Comparison of ENCODE assay signal across 1 cellular context in the genomic region with DNA sequence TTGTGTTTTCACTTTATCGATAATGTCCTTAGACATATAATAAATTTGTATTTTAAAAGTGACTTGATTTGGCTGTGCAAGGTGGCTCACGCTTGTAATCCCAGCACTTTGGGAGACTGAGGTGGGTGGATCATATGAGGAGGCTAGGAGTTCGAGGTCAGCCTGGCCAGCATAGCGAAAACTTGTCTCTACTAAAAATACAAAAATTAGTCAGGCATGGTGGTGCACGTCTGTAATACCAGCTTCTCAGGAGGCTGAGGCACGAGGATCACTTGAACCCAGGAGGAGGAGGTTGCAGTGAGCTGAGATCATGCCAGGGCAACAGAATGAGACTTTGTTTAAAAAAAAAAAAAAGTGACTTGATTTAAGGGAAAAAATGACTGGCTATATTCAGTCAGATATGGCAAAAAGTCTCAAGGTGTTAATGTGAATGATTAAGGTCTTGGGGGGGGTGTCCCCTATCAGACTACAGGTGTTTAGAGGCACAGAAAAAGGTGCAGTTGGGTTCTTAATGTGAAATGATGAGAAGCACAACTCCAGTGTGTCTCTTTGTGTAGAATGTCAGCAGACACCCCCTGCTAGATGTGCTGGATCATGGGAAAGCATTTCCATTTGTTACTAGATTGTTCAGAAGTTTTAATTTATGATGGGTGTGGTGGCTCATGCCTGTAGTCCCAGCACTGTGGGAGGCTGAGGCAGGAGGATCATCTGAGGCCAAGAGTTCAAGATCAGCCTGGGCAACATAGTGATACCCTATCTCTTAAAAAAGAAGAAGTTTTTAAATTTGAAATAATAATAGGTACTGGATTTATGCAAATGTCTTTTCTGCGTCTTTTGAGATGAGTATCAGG.
TF ChIP-seq lines count a peak whose summit lies in the region.

No MANE protein-coding gene starts in this region.

TF ChIP-seq in HEK293, 187 proteins besides CTCF, POLR2A, EP300 and RAD21 (continued from another document):
- TF ChIP-seq ZFP37 (tag by site-specific recombination; IDR thresholded peaks at IDR 0.05) (no peak), ZNF518A (tag by site-specific recombination; conservative IDR thresholded peaks at IDR 0.05; ENCODE audit: low read depth) (no peak), KLF1 (tag by site-specific recombination; IDR thresholded peaks at IDR 0.05) (0 out of 2 replicates have a peak, but pooled peaks have one; percentile 11), ZNF660 (tag by site-specific recombination; IDR thresholded peaks at IDR 0.05) (no peak), PATZ1 (tag by site-specific recombination; IDR thresholded peaks at IDR 0.05) (0 out of 2 replicates have a peak, but pooled peaks have one; percentile 10), SCRT1 (tag by site-specific recombination; IDR thresholded peaks at IDR 0.05; ENCODE audit: borderline replicate concordance) (no peak)
TF ChIP-seq in HEK293: peak in this region for 4.
